ENCODE assay signal across 15 cellular contexts in the genomic region with DNA sequence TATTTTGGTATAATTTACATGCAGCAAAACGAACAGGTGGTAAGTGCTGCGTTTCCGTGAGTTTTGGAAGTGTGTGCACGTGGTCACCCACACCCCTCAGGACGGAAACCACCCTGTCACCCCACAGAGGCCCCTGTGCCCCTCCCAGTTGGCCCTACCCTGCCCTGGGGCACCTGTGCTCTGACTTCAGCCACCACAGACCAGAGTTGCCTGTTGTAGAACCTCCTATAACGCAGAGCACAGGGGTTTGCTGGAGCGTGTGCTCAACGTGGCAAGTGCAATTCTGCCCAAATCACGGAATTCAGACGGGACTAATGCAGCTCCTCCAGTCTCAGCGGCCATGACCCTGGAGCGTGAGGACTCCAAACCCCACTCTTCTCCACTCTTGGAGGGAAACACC.
"Had no signal": no experiment of that assay in that cellular context is flagged by ENCODE, and none has a peak within 500 bp of the region (broad histone marks: within the 10 kb centered on the region; RNA-seq: fewer than 3 reads in every experiment).

No MANE protein-coding gene starts in this region.

- H3K4me1 ChIP-seq: SJCRH30 had no signal

- DNase-seq: activated CD4-positive, alpha-beta T cell treated with anti-CD3 and anti-CD28 coated beads for 4 hours; activated CD8-positive, alpha-beta memory T cell treated with anti-CD3 and anti-CD28 coated beads, Interleukin-2, amount 50 U/mL, for 4 hours; activated CD8-positive, alpha-beta T cell treated with anti-CD3 and anti-CD28 coated beads for 36 hours; amygdala; NCI-H1092 treated with DMSO at 0.1 percent for 48 hours; NCI-H1417 treated with DMSO at 0.1 percent for 48 hours; NCI-H1694; NCI-H2029 treated with DMSO at 0.1 percent for 48 hours; NCI-H524; PC-3; SJCRH30; SK-N-SH; T-helper 1 cell had no signal

- H3K27me3 ChIP-seq: SJCRH30 had no signal

- H3K36me3 ChIP-seq: SJCRH30 had no signal

- ATAC-seq: activated CD8-positive, alpha-beta T cell treated with anti-CD3 and anti-CD28 coated beads for 36 hours; PC-3 had no signal

- H3K4me3 ChIP-seq: SJCRH30 had no signal

- H3K9me3 ChIP-seq: SJCRH30, SK-N-SH had no signal

- H3K27ac ChIP-seq: KMS-11, SJCRH30, VCaP had no signal
